ENCODE assay signal across 13 cellular contexts in the genomic region with DNA sequence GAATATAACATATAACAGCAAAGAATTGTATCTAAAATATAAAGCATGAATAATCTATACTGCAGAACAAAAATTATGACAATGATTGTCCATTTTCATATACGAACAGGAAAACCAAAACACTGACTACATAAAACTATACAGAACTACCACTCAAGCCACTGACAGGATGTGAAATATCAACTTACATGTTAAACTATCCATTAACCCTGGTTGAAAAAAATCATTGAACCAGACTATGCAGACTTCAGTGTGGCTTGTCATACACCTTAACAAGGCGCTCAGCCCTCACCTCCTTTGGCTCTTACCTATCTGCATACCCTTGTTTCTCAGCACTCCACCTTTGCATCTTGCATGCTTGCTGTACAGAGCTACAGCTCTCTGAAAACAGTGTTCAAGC. TPM values are rescaled to one million over a fixed set of nuclear protein-coding genes. Genes with fewer than 3 reads are reported as not detected.
DNase-seq lines count a peak whose midpoint lies in the region; ATAC-seq, FAIRE-seq and TF ChIP-seq lines count a peak whose summit lies in the region.
"Had no signal": no experiment of that assay in that cellular context is flagged by ENCODE, and none has a peak within 500 bp of the region (broad histone marks: within the 10 kb centered on the region; RNA-seq: fewer than 3 reads in every experiment).

No MANE protein-coding gene starts in this region.

- no peak for TF ChIP-seq POLR2A in GM12892 (IDR thresholded peaks at IDR 0.05; ENCODE audit: low read depth, low read length)

- ATAC-seq in GM19397 (IDR thresholded peaks at IDR 0.05; ENCODE audit: unreplicated experiment) (peak; percentile 73), HG03378 (IDR thresholded peaks at IDR 0.05; ENCODE audit: unreplicated experiment) (peak; percentile 75), GM21526 (IDR thresholded peaks at IDR 0.05; ENCODE audit: low FRiP score, unreplicated experiment) (no peak)
- peak; percentile 58 for ATAC-seq in central memory CD8-positive, alpha-beta T cell (replicated peaks; ENCODE audit: extremely low read depth, poor library complexity, severe bottlenecking)
- ATAC-seq: activated CD4-positive, alpha-beta T cell treated with anti-CD3 and anti-CD28 coated beads for 36 hours had no signal

- no peak overlapping the region for H3K4me3 Mint-ChIP-seq in central memory CD8-positive, alpha-beta T cell
- no peak overlapping the region for H3K4me3 Mint-ChIP-seq in mesothelial cell of epicardium
- H3K4me3 Mint-ChIP-seq: activated CD4-positive, alpha-beta T cell treated with anti-CD3 and anti-CD28 coated beads for 36 hours; CD4-positive, alpha-beta T cell had no signal

- peaks cover 11% of the 10 kb centered on the region for H3K36me3 Mint-ChIP-seq in central memory CD8-positive, alpha-beta T cell (ENCODE audit: insufficient read depth)
- peaks cover 8% of the 10 kb centered on the region for H3K36me3 Mint-ChIP-seq in mesothelial cell of epicardium

- H3K9me3 Mint-ChIP-seq in central memory CD8-positive, alpha-beta T cell, result no peaks in the 10 kb centered on the region
- peaks cover under 1% of the 10 kb centered on the region for H3K9me3 Mint-ChIP-seq in mesothelial cell of epicardium
- H3K9me3 Mint-ChIP-seq: CD4-positive, alpha-beta T cell had no signal

- peak; percentile 70 for FAIRE-seq in GM12892 (lab: Jason Lieb, UNC)

- peaks cover 38% of the 10 kb centered on the region for H3K4me1 Mint-ChIP-seq in central memory CD8-positive, alpha-beta T cell
- peaks cover 9% of the 10 kb centered on the region for H3K4me1 Mint-ChIP-seq in mesothelial cell of epicardium

- no peaks in the 10 kb centered on the region for H3K27me3 Mint-ChIP-seq in central memory CD8-positive, alpha-beta T cell
- H3K27me3 Mint-ChIP-seq in mesothelial cell of epicardium (ENCODE audit: low read depth), result no peaks in the 10 kb centered on the region
- H3K27me3 Mint-ChIP-seq: activated CD4-positive, alpha-beta T cell treated with anti-CD3 and anti-CD28 coated beads for 36 hours; CD4-positive, alpha-beta T cell had no signal

- no peak overlapping the region for H3K27ac Mint-ChIP-seq in central memory CD8-positive, alpha-beta T cell (ENCODE audit: low read depth)
- H3K27ac Mint-ChIP-seq in mesothelial cell of epicardium, result no peak overlapping the region
- H3K27ac Mint-ChIP-seq: activated CD4-positive, alpha-beta T cell treated with anti-CD3 and anti-CD28 coated beads for 36 hours; CD4-positive, alpha-beta T cell had no signal

- DNase-seq in GM12892 (ENCODE audit: insufficient read length), result no peak
- no peak for DNase-seq in central memory CD8-positive, alpha-beta T cell (ENCODE audit: low spot score in 2 of 2)
- DNase-seq in NCI-H1930 (lab: John Stamatoyannopoulos, UW), result no peak
- no peak for DNase-seq in GF-D8 (lab: John Stamatoyannopoulos, UW)
- no peak for DNase-seq in mesothelial cell of epicardium (ENCODE audit: low spot score in 2 of 2, unreplicated experiment in 2 of 2)
- DNase-seq: activated CD4-positive, alpha-beta T cell treated with anti-CD3 and anti-CD28 coated beads for 36 hours; CD4-positive, alpha-beta T cell; cerebellar nuclear complex; NK-92 treated with Interleukin-12 subunit alpha and Interleukin-12 subunit beta, amount 100 ng/mL, for 24 hours; substantia nigra had no signal

- TF ChIP-seq CTCF in mesothelial cell of epicardium (IDR thresholded peaks at IDR 0.05; ENCODE audit: unreplicated experiment), result no peak

RNA-seq across cellular contexts. Expression of gene ASCC3, which starts 34.9 kb away (rescaled TPM):
- 34.8 TPM for polyA plus RNA-seq in GM12892 (2012; ENCODE audit: missing spikeins)
- total RNA-seq in mesothelial cell of epicardium, result 45.6 to 48.3 TPM (median 47.7 TPM) in 3 replicates
